16 cellular contexts compared by ENCODE assay signal in genomic region chr2:150126143-150126725, GRCh38.
DNase-seq lines count a peak whose midpoint lies in the region; ATAC-seq, FAIRE-seq and TF ChIP-seq lines count a peak whose summit lies in the region.
"Had no signal": no experiment of that assay in that cellular context is flagged by ENCODE, and none has a peak within 500 bp of the region (broad histone marks: within the 10 kb centered on the region; RNA-seq: fewer than 3 reads in every experiment).

No MANE protein-coding gene starts in this region.

- in situ Hi-C loops in GM23248 (cut with MboI), result no loop called here

- H3K9ac ChIP-seq in GM23248, result peak overlapping the region; percentile 58

- intact Hi-C loops in pancreas (cut with DNase I), result no loop called here
- intact Hi-C loops in right cardiac atrium (cut with DNase I), result no loop called here

- H3K4me1 ChIP-seq in GM23248 (ENCODE audit: insufficient read depth) (peaks cover 52% of the 10 kb centered on the region), foreskin keratinocyte (peaks cover 25% of the 10 kb centered on the region), pancreas (no peaks in the 10 kb centered on the region), right cardiac atrium (ENCODE audit: control insufficient read depth, insufficient read depth, low read length) (no peaks in the 10 kb centered on the region)
- H3K4me1 ChIP-seq: SJCRH30 had no signal

- H3K27me3 ChIP-seq in GM23248 (replicated peaks; ENCODE audit: insufficient read depth) (no peaks in the 10 kb centered on the region), foreskin keratinocyte (no peaks in the 10 kb centered on the region), pancreas (no peaks in the 10 kb centered on the region), right cardiac atrium (ENCODE audit: control insufficient read depth, insufficient read depth) (no peaks in the 10 kb centered on the region)
- H3K27me3 ChIP-seq: SJCRH30 had no signal

- no peaks in the 10 kb centered on the region for H3K9me2 ChIP-seq in GM23248 (ENCODE audit: insufficient read depth)

- peak; percentile 98 for ATAC-seq in foreskin keratinocyte
- no peak for ATAC-seq in pancreas
- ATAC-seq in right cardiac atrium, result no peak
- no peak for ATAC-seq in GM21360 (IDR thresholded peaks at IDR 0.05; ENCODE audit: unreplicated experiment)
- ATAC-seq: activated T-cell treated with anti-CD3 and anti-CD28 coated beads, Interleukin-2, amount 50 U/mL, for 72 hours; stimulated activated naive CD8-positive, alpha-beta T cell treated with anti-CD3 and anti-CD28 coated beads, Interleukin-15, Interleukin-2, amounts not matched to agents 100 U/mL and 50 U/mL, for 24 hours had no signal

- H3K9me3 ChIP-seq in GM23248 (ENCODE audit: low read depth) (no peaks in the 10 kb centered on the region), pancreas (no peaks in the 10 kb centered on the region), right cardiac atrium (ENCODE audit: control insufficient read depth, low read length) (no peaks in the 10 kb centered on the region)
- H3K9me3 ChIP-seq: SJCRH30 had no signal

- WGBS in GM23248 (ENCODE audit: low coverage in 1 of 2, low lambda C conversion rate in 2 of 2, missing lambda C conversion rate in 2 of 2), 2 experiments, result 70 to 77% methylated on average over 6 of the region's 6 CpGs
- 88% methylated on average over 6 of the region's 6 CpGs for WGBS in pancreas, 2 donors
- 94% methylated on average over 6 of the region's 6 CpGs for WGBS in right cardiac atrium

- no peaks in the 10 kb centered on the region for H3K36me3 ChIP-seq in GM23248 (ENCODE audit: low read depth)
- H3K36me3 ChIP-seq in pancreas, result no peaks in the 10 kb centered on the region
- H3K36me3 ChIP-seq: SJCRH30 had no signal

- H3K27ac ChIP-seq in GM23248 (peak overlapping the region; percentile 81), foreskin keratinocyte (peak overlapping the region; percentile 87), pancreas (peak overlapping the region in 1 of 4 donors; percentile 18), right cardiac atrium (ENCODE audit: low read length) (no peak overlapping the region)
- H3K27ac ChIP-seq: C4-2B, coronary artery, SJCRH30 had no signal

- H3F3A ChIP-seq in GM23248 (ENCODE audit: insufficient read depth), result peaks cover 34% of the 10 kb centered on the region

- H3K79me2 ChIP-seq in GM23248 (ENCODE audit: insufficient read depth), result no peaks in the 10 kb centered on the region

- no peak overlapping the region for H3K4me3 ChIP-seq in GM23248
- no peak overlapping the region for H3K4me3 ChIP-seq in pancreas
- H3K4me3 ChIP-seq in right cardiac atrium (ENCODE audit: low read length), result no peak overlapping the region
- H3K4me3 ChIP-seq: coronary artery, SJCRH30 had no signal

- peak overlapping the region; percentile 63 for H3K4me2 ChIP-seq in GM23248 (ENCODE audit: unreplicated experiment)

- H4K20me1 ChIP-seq in GM23248 (ENCODE audit: insufficient read depth), result no peaks in the 10 kb centered on the region

- peak; percentile 29 for FAIRE-seq in pancreas (lab: Jason Lieb, UNC)
- FAIRE-seq: small intestine had no signal

- H2AFZ ChIP-seq in GM23248, result no peak overlapping the region; the same call in 1 of the 2 replicates

- no peak for TF ChIP-seq CTCF in foreskin keratinocyte (conservative IDR thresholded peaks at IDR 0.05)
- TF ChIP-seq CTCF in pancreas (IDR thresholded peaks at IDR 0.05), result no peak

- DNase-seq in GM23248 (peak; percentile 65), SW480 (ENCODE audit: low spot score) (peak; percentile 84), foreskin keratinocyte (peak; percentile 90 to 94), pancreas (no peak), NCI-H345 (lab: John Stamatoyannopoulos, UW) (no peak), right cardiac atrium (no peak), GF-D8 (lab: John Stamatoyannopoulos, UW) (no peak)
- DNase-seq: activated CD4-positive, alpha-beta T cell treated with anti-CD3 and anti-CD28 coated beads, Interleukin-2, amount 50 U/mL, for 48 hours; activated T-cell treated with anti-CD3 and anti-CD28 coated beads, Interleukin-2, amount 50 U/mL, for 72 hours; amniotic stem cell; small intestine; stimulated activated naive CD8-positive, alpha-beta T cell treated with anti-CD3 and anti-CD28 coated beads, Interleukin-15, Interleukin-2, amounts not matched to agents 100 U/mL and 50 U/mL, for 24 hours had no signal

Comparison
In these comparisons a context has a peak if more than half of its experiments do, and no peak if none do; other contexts are left out.
1. DNase-seq: peak in GM23248 (single experiment), SW480 (single experiment) and foreskin keratinocyte (2 of 2); none in pancreas (0 of 6), NCI-H345 (single experiment), right cardiac atrium (0 of 3) and GF-D8 (single experiment).